8 cellular contexts compared by ENCODE assay signal in genomic region chr2:68463287-68463877, GRCh38. TPM values are rescaled to one million over a fixed set of nuclear protein-coding genes. Genes with fewer than 3 reads are reported as not detected.
A peak's percentile ranks its signal among the peaks of the same experiment; 100 is the strongest.
DNase-seq lines count a peak whose midpoint lies in the region; ATAC-seq, FAIRE-seq and TF ChIP-seq lines count a peak whose summit lies in the region.

No MANE protein-coding gene starts in this region.

- H3K36me3 ChIP-seq in esophagus muscularis mucosa = no peaks in the 10 kb centered on the region
- H3K36me3 ChIP-seq in ovary = no peaks in the 10 kb centered on the region

- H3K27me3 ChIP-seq in esophagus muscularis mucosa = no peaks in the 10 kb centered on the region
- H3K27me3 ChIP-seq in ovary = no peaks in the 10 kb centered on the region

- WGBS in esophagus muscularis mucosa = 0% methylated on average over 1 of the region's 1 CpG
- WGBS in ovary, 3 donors = 0 to 3% (median 0%) methylated on average over 1 of the region's 1 CpG

- ATAC-seq in HG03039 (IDR thresholded peaks at IDR 0.05; ENCODE audit: unreplicated experiment) (no peak), GM19397 (IDR thresholded peaks at IDR 0.05; ENCODE audit: unreplicated experiment) (no peak)

- no peak overlapping the region for H3K27ac ChIP-seq in esophagus muscularis mucosa (replicated peaks in 1 of 4)
- no peak overlapping the region for H3K27ac ChIP-seq in ovary

- H3K9me3 ChIP-seq in esophagus muscularis mucosa (no peaks in the 10 kb centered on the region), ovary (no peaks in the 10 kb centered on the region)

- no peak overlapping the region for H3K4me3 ChIP-seq in esophagus muscularis mucosa
- no peak overlapping the region for H3K4me3 ChIP-seq in ovary

- TF ChIP-seq POLR2A in esophagus muscularis mucosa (IDR thresholded peaks at IDR 0.05; ENCODE audit: low read depth) (no peak), ovary (IDR thresholded peaks at IDR 0.05) (no peak)

- TF ChIP-seq EP300 in esophagus muscularis mucosa (IDR thresholded peaks at IDR 0.05) = no peak
- TF ChIP-seq EP300 in ovary (IDR thresholded peaks at IDR 0.05) = no peak

- intact Hi-C loops in esophagus muscularis mucosa (cut with DNase I) (no loop called here), ovary (cut with DNase I) (loop anchor here in 3 of 4 donors (5.0 to 10.0 kb wide), 2 partner anchors 461 to 464 kb away; no protein-coding TSS in a partner anchor)

- FAIRE-seq in RCC 7860 (lab: Jason Lieb, UNC) = peak; percentile 87

- TF ChIP-seq CTCF in esophagus muscularis mucosa (IDR thresholded peaks at IDR 0.05) (peak; percentile 67 to 83 (median 74)), ovary (IDR thresholded peaks at IDR 0.05) (peak; percentile 40 to 47 (median 45))

- H3K4me1 ChIP-seq in esophagus muscularis mucosa (peaks cover 10 to 23% (median 16%) of the 10 kb centered on the region in 4 donors), ovary (ENCODE audit: insufficient read depth) (peaks cover 2% of the 10 kb centered on the region)

- DNase-seq in DMS 273 (lab: John Stamatoyannopoulos, UW; ENCODE audit: unreplicated experiment) (peak; percentile 79), HuH-7.5 (ENCODE audit: low spot score) (peak; percentile 25), RCC 7860 (ENCODE audit: low spot score) (peak; percentile 50), esophagus muscularis mucosa (ENCODE audit: extremely low spot score) (no peak), ovary (no peak)
- no peak for DNase-seq in activated naive CD4-positive, alpha-beta T cell treated with anti-CD3 and anti-CD28 coated beads, Interleukin-2, amount 50 U/mL, for 16 hours

RNA-seq across cellular contexts. Expression of gene FBXO48, which starts 3.7 kb away (rescaled TPM):
- total RNA-seq in esophagus muscularis mucosa (under 1 TPM; 0.33 to 0.83 (median 0.59) TPM), ovary (1 to 10 TPM in 5 of 7 donors, under 1 TPM in 2; 0.57 to 1.6 (median 1.1) TPM)
- 1 to 10 TPM in 1 of 2 donors, under 1 TPM in 1; 0.91 to 1.9 TPM for polyA plus RNA-seq in ovary

RNA-seq across cellular contexts. Expression of gene APLF, which starts 4.0 kb away (rescaled TPM):
- total RNA-seq in esophagus muscularis mucosa (10 to 100 TPM in 3 of 4 donors, 1 to 10 TPM in 1; 7.6 to 12.1 (median 10.9) TPM), ovary (10 to 100 TPM in 4 of 7 donors, 1 to 10 TPM in 3; 8.2 to 14.1 (median 11.6) TPM)
- 1 to 10 TPM; 1.0 to 2.2 TPM for polyA plus RNA-seq in ovary

Comparison
In these comparisons a context has a peak if more than half of its experiments do, and no peak if none do; other contexts are left out.
1. DNase-seq: peak in DMS 273 (single experiment), HuH-7.5 (single experiment) and RCC 7860 (single experiment); none in esophagus muscularis mucosa (single experiment), ovary (0 of 5) and activated naive CD4-positive, alpha-beta T cell treated with anti-CD3 and anti-CD28 coated beads, Interleukin-2, amount 50 U/mL, for 16 hours (single experiment).